In genomic region chrX:26653050-26653449, GRCh38 we compare ENCODE assay signal across 23 cellular contexts.
"Had no signal": no experiment of that assay in that cellular context is flagged by ENCODE, and none has a peak within 500 bp of the region (broad histone marks: within the 10 kb centered on the region; RNA-seq: fewer than 3 reads in every experiment).

No MANE protein-coding gene starts in this region.

- ATAC-seq: left ventricle myocardium superior; naive thymus-derived CD4-positive, alpha-beta T cell; stimulated activated naive CD8-positive, alpha-beta T cell treated with anti-CD3 and anti-CD28 coated beads, Interleukin-15, amount 100 ng/mL, for 72 hours; upper lobe of right lung had no signal

- FAIRE-seq: endometrium, keratinocyte had no signal

- H3K4me1 Mint-ChIP-seq: immature natural killer cell; naive thymus-derived CD4-positive, alpha-beta T cell; nephron progenitor cell; stimulated activated naive B cell treated with anti-CD40 and anti-IgM and Interleukin-4, amounts not matched to agents 10 μg/mL and 1 μg/mL and 100 μg/mL, for 72 hours; stimulated activated naive CD8-positive, alpha-beta T cell treated with anti-CD3 and anti-CD28 coated beads, Interleukin-15, amount 100 ng/mL, for 72 hours had no signal

- DNase-seq: cortex of kidney; effector memory CD4-positive, alpha-beta T cell; foreskin fibroblast; left ventricle myocardium superior; mesenchymal stem cell; nephron progenitor cell; sigmoid colon; stimulated activated CD4-positive, alpha-beta T cell treated with anti-CD3 and anti-CD28 coated beads, Interleukin-2, amount 100 ng/mL, for 24 hours; stimulated activated CD4-positive, alpha-beta T cell treated with anti-CD3 and anti-CD28 coated beads, Interleukin-4, amount 100 ng/mL, for 4 hours; stimulated activated naive B cell treated with anti-CD40 and anti-IgM and Interleukin-4, amounts not matched to agents 10 μg/mL and 1 μg/mL and 100 μg/mL, for 72 hours; stimulated activated naive CD8-positive, alpha-beta T cell treated with anti-CD3 and anti-CD28 coated beads, Interleukin-15, amount 100 ng/mL, for 72 hours; upper lobe of right lung had no signal

- H3K27ac ChIP-seq: epithelial cell of prostate, esophagus muscularis mucosa, sigmoid colon, skin epidermis, testis, tibial nerve, upper lobe of right lung, vagina had no signal

- H3K4me3 ChIP-seq: esophagus muscularis mucosa, lung, sigmoid colon, skin epidermis, testis, tibial nerve, upper lobe of right lung, vagina had no signal

- H3K36me3 Mint-ChIP-seq: immature natural killer cell; naive thymus-derived CD4-positive, alpha-beta T cell; stimulated activated naive B cell treated with anti-CD40 and anti-IgM and Interleukin-4, amounts not matched to agents 10 μg/mL and 1 μg/mL and 100 μg/mL, for 72 hours had no signal

- H3K4me3 Mint-ChIP-seq: immature natural killer cell; naive thymus-derived CD4-positive, alpha-beta T cell; nephron progenitor cell; stimulated activated naive B cell treated with anti-CD40 and anti-IgM and Interleukin-4, amounts not matched to agents 10 μg/mL and 1 μg/mL and 100 μg/mL, for 72 hours; stimulated activated naive CD8-positive, alpha-beta T cell treated with anti-CD3 and anti-CD28 coated beads, Interleukin-15, amount 100 ng/mL, for 72 hours had no signal

- H3K9me3 ChIP-seq: sigmoid colon, testis, upper lobe of right lung had no signal

- H3K27me3 Mint-ChIP-seq: naive thymus-derived CD4-positive, alpha-beta T cell; stimulated activated naive B cell treated with anti-CD40 and anti-IgM and Interleukin-4, amounts not matched to agents 10 μg/mL and 1 μg/mL and 100 μg/mL, for 72 hours; stimulated activated naive CD8-positive, alpha-beta T cell treated with anti-CD3 and anti-CD28 coated beads, Interleukin-15, amount 100 ng/mL, for 72 hours had no signal

- H3K4me1 ChIP-seq: esophagus muscularis mucosa, sigmoid colon, testis, tibial nerve, upper lobe of right lung, vagina had no signal

- H3K36me3 ChIP-seq: esophagus muscularis mucosa, sigmoid colon, tibial nerve, upper lobe of right lung, vagina had no signal

- H3K27me3 ChIP-seq: esophagus muscularis mucosa, sigmoid colon, testis, tibial nerve, upper lobe of right lung, vagina had no signal

- H3K9me3 Mint-ChIP-seq: stimulated activated naive CD8-positive, alpha-beta T cell treated with anti-CD3 and anti-CD28 coated beads, Interleukin-15, amount 100 ng/mL, for 72 hours had no signal

- H3K27ac Mint-ChIP-seq: immature natural killer cell; naive thymus-derived CD4-positive, alpha-beta T cell; nephron progenitor cell; stimulated activated naive B cell treated with anti-CD40 and anti-IgM and Interleukin-4, amounts not matched to agents 10 μg/mL and 1 μg/mL and 100 μg/mL, for 72 hours; stimulated activated naive CD8-positive, alpha-beta T cell treated with anti-CD3 and anti-CD28 coated beads, Interleukin-15, amount 100 ng/mL, for 72 hours had no signal
